12 cellular contexts compared by ENCODE assay signal in genomic region chr16:72637306-72637705, GRCh38.
DNase-seq lines count a peak whose midpoint lies in the region; ATAC-seq and TF ChIP-seq lines count a peak whose summit lies in the region.
"Had no signal": no experiment of that assay in that cellular context is flagged by ENCODE, and none has a peak within 500 bp of the region (broad histone marks: within the 10 kb centered on the region; RNA-seq: fewer than 3 reads in every experiment).

No MANE protein-coding gene starts in this region.

- ATAC-seq in esophagus mucosa (peak; percentile 77), HG03280 (IDR thresholded peaks at IDR 0.05; ENCODE audit: unreplicated experiment) (no peak), GM18502 (IDR thresholded peaks at IDR 0.05; ENCODE audit: poor library complexity, unreplicated experiment) (no peak), HG02642 (IDR thresholded peaks at IDR 0.05; ENCODE audit: poor library complexity, unreplicated experiment) (no peak)

- H3K9me3 Mint-ChIP-seq in progenitor cell of endocrine pancreas (ENCODE audit: low read depth): peaks cover 31% of the 10 kb centered on the region

- H3K4me1 Mint-ChIP-seq in progenitor cell of endocrine pancreas (ENCODE audit: low read depth): no peaks in the 10 kb centered on the region

- H3K36me3 Mint-ChIP-seq in progenitor cell of endocrine pancreas (ENCODE audit: insufficient read depth): peaks cover 14% of the 10 kb centered on the region

- H3K27ac Mint-ChIP-seq in progenitor cell of endocrine pancreas: peak overlapping the region; percentile 1

- no peak overlapping the region for H3K4me3 Mint-ChIP-seq in progenitor cell of endocrine pancreas (ENCODE audit: low read depth)

- no peak for TF ChIP-seq CTCF in progenitor cell of endocrine pancreas (IDR thresholded peaks at IDR 0.05; ENCODE audit: unreplicated experiment)

- DNase-seq in ELR (ENCODE audit: low read depth) (peak; percentile 86), RPMI7951 (ENCODE audit: low read depth) (peak; percentile 74), progenitor cell of endocrine pancreas (ENCODE audit: low spot score, unreplicated experiment) (no peak), OCI-M1 (lab: John Stamatoyannopoulos, UW) (no peak)
- DNase-seq: activated naive CD4-positive, alpha-beta T cell treated with anti-CD3 and anti-CD28 coated beads, Interleukin-2, amount 50 U/mL, for 16 hours; NCI-H1105; NCI-H524 treated with DMSO at 0.1 percent for 48 hours; Right ventricle myocardium superior had no signal

- H3K27me3 Mint-ChIP-seq in progenitor cell of endocrine pancreas: no peaks in the 10 kb centered on the region

Comparison
In these comparisons a context has a peak if more than half of its experiments do, and no peak if none do; other contexts are left out.
1. DNase-seq: peak in ELR (single experiment) and RPMI7951 (single experiment); none in progenitor cell of endocrine pancreas (single experiment) and OCI-M1 (single experiment).